Comparison of ENCODE assay signal across 19 cellular contexts in the genomic region with DNA sequence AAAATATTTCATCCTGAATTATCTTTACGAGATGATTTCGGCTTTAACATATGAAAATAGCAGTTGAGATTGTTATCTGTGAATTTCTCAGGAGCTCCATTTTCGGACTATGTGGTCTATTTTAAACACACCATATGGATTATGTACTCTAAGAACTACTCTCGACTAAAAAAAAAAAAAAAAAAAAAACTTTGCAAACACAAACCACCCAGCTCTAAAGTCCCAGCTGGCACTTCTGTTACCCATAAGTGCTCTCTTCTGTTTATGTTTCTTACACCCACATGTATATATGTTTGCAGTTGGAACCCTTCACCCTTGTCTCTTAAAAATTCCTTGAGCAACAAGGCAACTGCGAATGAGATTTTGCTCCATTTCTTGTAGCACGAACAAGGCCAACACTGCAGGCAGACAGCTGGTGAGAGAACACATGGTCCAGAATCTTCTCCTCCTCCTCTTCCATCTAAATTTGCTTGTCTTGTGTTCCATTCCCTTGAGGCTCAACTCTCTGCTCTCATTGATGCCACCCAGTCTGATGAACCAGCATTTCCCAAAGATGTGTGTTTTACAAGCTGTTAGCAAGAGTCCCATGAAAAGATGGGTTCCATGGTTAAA.
"Had no signal": no experiment of that assay in that cellular context is flagged by ENCODE, and none has a peak within 500 bp of the region (broad histone marks: within the 10 kb centered on the region; RNA-seq: fewer than 3 reads in every experiment).

No MANE protein-coding gene starts in this region.

- H3K27ac Mint-ChIP-seq: activated CD4-positive, alpha-beta memory T cell treated with anti-CD3 and anti-CD28 coated beads for 36 hours; activated naive CD8-positive, alpha-beta T cell treated with anti-CD3 and anti-CD28 coated beads, Interleukin-2, amount 10 ng/mL, durations not matched to agents 7 days and 5 days; endodermal cell; naive thymus-derived CD4-positive, alpha-beta T cell; T-helper 17 cell had no signal

- H3K9me3 Mint-ChIP-seq: activated naive CD8-positive, alpha-beta T cell treated with anti-CD3 and anti-CD28 coated beads, Interleukin-2, amount 10 ng/mL, durations not matched to agents 7 days and 5 days had no signal

- H3K4me3 ChIP-seq: esophagus squamous epithelium, heart right ventricle, lower lobe of right lung, prostate gland, thyroid gland had no signal

- DNase-seq: activated CD4-positive, alpha-beta memory T cell treated with anti-CD3 and anti-CD28 coated beads for 36 hours; activated CD4-positive, alpha-beta T cell treated with anti-CD3 and anti-CD28 coated beads for 48 hours; activated naive CD4-positive, alpha-beta T cell treated with Interleukin-2 at 50 U/mL for 16 hours; activated naive CD8-positive, alpha-beta T cell treated with anti-CD3 and anti-CD28 coated beads, Interleukin-2, amount 10 ng/mL, durations not matched to agents 7 days and 5 days; activated T-cell treated with anti-CD3 and anti-CD28 coated beads, Interleukin-2, amount 50 U/mL, for 48 hours; amniotic stem cell; cortex of kidney; endodermal cell; esophagus squamous epithelium; heart right ventricle; kidney; lower lobe of right lung; naive thymus-derived CD4-positive, alpha-beta T cell; right cardiac atrium; stimulated activated CD4-positive, alpha-beta T cell treated with anti-CD3 and anti-CD28 coated beads, Interleukin-4, amount 100 ng/mL, for 4 hours; stimulated activated naive CD8-positive, alpha-beta T cell treated with anti-CD3 and anti-CD28 coated beads, Interleukin-15, Interleukin-2, amounts not matched to agents 100 U/mL and 50 U/mL, for 24 hours; T-helper 17 cell; thyroid gland had no signal

- H3K4me3 Mint-ChIP-seq: activated CD4-positive, alpha-beta memory T cell treated with anti-CD3 and anti-CD28 coated beads for 36 hours; activated naive CD8-positive, alpha-beta T cell treated with anti-CD3 and anti-CD28 coated beads, Interleukin-2, amount 10 ng/mL, durations not matched to agents 7 days and 5 days; endodermal cell; naive thymus-derived CD4-positive, alpha-beta T cell; T-helper 17 cell had no signal

- ATAC-seq: heart right ventricle; lower lobe of right lung; naive thymus-derived CD4-positive, alpha-beta T cell; right cardiac atrium; stimulated activated naive CD8-positive, alpha-beta T cell treated with anti-CD3 and anti-CD28 coated beads, Interleukin-15, Interleukin-2, amounts not matched to agents 100 U/mL and 50 U/mL, for 24 hours; T-helper 17 cell had no signal

- H3K27me3 Mint-ChIP-seq: activated CD4-positive, alpha-beta memory T cell treated with anti-CD3 and anti-CD28 coated beads for 36 hours; activated naive CD8-positive, alpha-beta T cell treated with anti-CD3 and anti-CD28 coated beads, Interleukin-2, amount 10 ng/mL, durations not matched to agents 7 days and 5 days; naive thymus-derived CD4-positive, alpha-beta T cell; T-helper 17 cell had no signal

- H3K27me3 ChIP-seq: esophagus squamous epithelium, heart right ventricle, thyroid gland had no signal

- H3K4me1 ChIP-seq: esophagus squamous epithelium, heart right ventricle, lower lobe of right lung, prostate gland, thyroid gland had no signal

- H3K27ac ChIP-seq: esophagus squamous epithelium, heart right ventricle, lower lobe of right lung, prostate gland, thyroid gland had no signal

- H3K4me1 Mint-ChIP-seq: activated naive CD8-positive, alpha-beta T cell treated with anti-CD3 and anti-CD28 coated beads, Interleukin-2, amount 10 ng/mL, durations not matched to agents 7 days and 5 days; endodermal cell; naive thymus-derived CD4-positive, alpha-beta T cell; T-helper 17 cell had no signal

- H3K36me3 Mint-ChIP-seq: activated CD4-positive, alpha-beta memory T cell treated with anti-CD3 and anti-CD28 coated beads for 36 hours; activated naive CD8-positive, alpha-beta T cell treated with anti-CD3 and anti-CD28 coated beads, Interleukin-2, amount 10 ng/mL, durations not matched to agents 7 days and 5 days had no signal

- H3K9me3 ChIP-seq: esophagus squamous epithelium, lower lobe of right lung, prostate gland, thyroid gland had no signal

- H3K36me3 ChIP-seq: esophagus squamous epithelium, heart right ventricle, lower lobe of right lung, prostate gland, thyroid gland had no signal
